In genomic region chr7:8018961-8019360, GRCh38 we compare ENCODE assay signal across 16 cellular contexts.
"Had no signal": no experiment of that assay in that cellular context is flagged by ENCODE, and none has a peak within 500 bp of the region (broad histone marks: within the 10 kb centered on the region; RNA-seq: fewer than 3 reads in every experiment).

No MANE protein-coding gene starts in this region.

- DNase-seq: activated CD4-positive, alpha-beta memory T cell treated with anti-CD3 and anti-CD28 coated beads, Interleukin-2, amount 10 ng/mL, durations not matched to agents 7 days and 5 days; activated CD8-positive, alpha-beta memory T cell treated with anti-CD3 and anti-CD28 coated beads, Interleukin-2, amount 10 ng/mL, durations not matched to agents 7 days and 5 days; activated naive CD4-positive, alpha-beta T cell treated with anti-CD3 and anti-CD28 coated beads for 36 hours; body of pancreas; foreskin keratinocyte; hippocampal formation; islet precursor cell; lower lobe of right lung; naive thymus-derived CD8-positive, alpha-beta T cell; stimulated activated CD4-positive, alpha-beta T cell treated with anti-CD3 and anti-CD28 coated beads, Interleukin-4, amount 100 ng/mL, for 24 hours; testis had no signal

- H3K9ac ChIP-seq: parathyroid adenoma had no signal

- ATAC-seq: activated CD8-positive, alpha-beta memory T cell treated with anti-CD3 and anti-CD28 coated beads, Interleukin-2, amount 10 ng/mL, durations not matched to agents 7 days and 5 days; body of pancreas; foreskin keratinocyte; lower lobe of right lung; naive thymus-derived CD8-positive, alpha-beta T cell; sciatic nerve; stimulated activated memory B cell treated with anti-CD40 and anti-IgM and Interleukin-4, amounts not matched to agents 10 μg/mL and 1 μg/mL and 100 μg/mL, for 72 hours had no signal

- H3K27ac ChIP-seq: body of pancreas, foreskin keratinocyte, lower lobe of right lung, neutrophil, parathyroid adenoma, testis, VCaP had no signal

- H3K4me1 ChIP-seq: foreskin keratinocyte, testis had no signal

- H3K9me3 ChIP-seq: body of pancreas, lower lobe of right lung, neutrophil, testis had no signal

- H2AFZ ChIP-seq: parathyroid adenoma had no signal

- H3K79me2 ChIP-seq: parathyroid adenoma had no signal

- H3K4me3 ChIP-seq: body of pancreas, lower lobe of right lung, testis had no signal

- H3K27me3 ChIP-seq: body of pancreas, foreskin keratinocyte, neutrophil, testis had no signal
